Comparison of ENCODE assay signal across 19 cellular contexts in the genomic region with DNA sequence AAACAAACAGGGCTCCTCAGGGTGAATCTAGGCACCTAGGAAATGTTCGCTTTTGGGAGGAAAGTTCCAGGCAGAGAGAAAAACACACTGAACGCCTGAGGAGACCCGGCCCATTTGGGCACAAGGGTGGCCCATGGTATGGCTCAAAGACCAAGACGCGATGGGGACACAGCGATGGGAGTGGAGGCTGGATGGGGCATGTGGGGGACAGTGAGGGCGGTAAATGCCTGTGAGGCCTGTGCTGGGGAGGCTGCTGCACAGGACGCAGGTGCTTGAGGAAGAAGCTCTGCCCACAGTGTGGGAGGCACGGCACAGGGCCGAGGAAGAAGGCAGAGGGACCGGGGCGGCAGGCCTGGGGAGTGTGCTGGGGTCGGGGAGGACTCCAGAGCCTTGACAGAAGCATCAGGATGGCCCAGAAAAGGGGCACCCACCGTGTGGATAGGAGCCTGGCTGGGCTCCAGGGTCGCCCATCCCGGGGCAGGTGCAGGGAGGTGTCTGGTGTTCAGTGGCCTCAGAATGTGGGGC.
"Had no signal": no experiment of that assay in that cellular context is flagged by ENCODE, and none has a peak within 500 bp of the region (broad histone marks: within the 10 kb centered on the region; RNA-seq: fewer than 3 reads in every experiment).

No MANE protein-coding gene starts in this region.

- H3K27me3 Mint-ChIP-seq: activated naive CD8-positive, alpha-beta T cell treated with anti-CD3 and anti-CD28 coated beads, Interleukin-2, amount 50 U/mL, for 24 hours had no signal

- H3K4me3 ChIP-seq: cardiac muscle cell, lung, ovary, prostate gland, stomach, suprapubic skin, tibial nerve had no signal

- H3K36me3 ChIP-seq: cardiac muscle cell, ovary, prostate gland, stomach, suprapubic skin, tibial nerve had no signal

- H3K27me3 ChIP-seq: cardiac muscle cell, ovary, stomach, suprapubic skin, tibial nerve had no signal

- H3K4me1 ChIP-seq: foreskin keratinocyte, prostate gland, stomach, suprapubic skin had no signal

- H3K27ac ChIP-seq: cardiac muscle cell, foreskin keratinocyte, ovary, prostate gland, stomach, suprapubic skin, tibial nerve had no signal

- H3K9me3 Mint-ChIP-seq: activated naive CD4-positive, alpha-beta T cell treated with anti-CD3 and anti-CD28 coated beads for 36 hours; activated naive CD8-positive, alpha-beta T cell treated with anti-CD3 and anti-CD28 coated beads, Interleukin-2, amount 50 U/mL, for 24 hours; activated T-cell treated with anti-CD3 and anti-CD28 coated beads, Interleukin-2, amount 50 U/mL, for 72 hours had no signal

- H3K36me3 Mint-ChIP-seq: naive thymus-derived CD4-positive, alpha-beta T cell had no signal

- ATAC-seq: activated naive CD8-positive, alpha-beta T cell treated with anti-CD3 and anti-CD28 coated beads, Interleukin-2, amount 50 U/mL, for 24 hours; activated T-cell treated with anti-CD3 and anti-CD28 coated beads, Interleukin-2, amount 50 U/mL, for 72 hours; foreskin keratinocyte; left lobe of liver; naive thymus-derived CD4-positive, alpha-beta T cell had no signal

- H3K27ac Mint-ChIP-seq: activated naive CD4-positive, alpha-beta T cell treated with anti-CD3 and anti-CD28 coated beads for 36 hours; activated naive CD8-positive, alpha-beta T cell treated with anti-CD3 and anti-CD28 coated beads, Interleukin-2, amount 50 U/mL, for 24 hours; activated T-cell treated with anti-CD3 and anti-CD28 coated beads, Interleukin-2, amount 50 U/mL, for 72 hours had no signal

- H3K4me3 Mint-ChIP-seq: activated naive CD4-positive, alpha-beta T cell treated with anti-CD3 and anti-CD28 coated beads for 36 hours; activated naive CD8-positive, alpha-beta T cell treated with anti-CD3 and anti-CD28 coated beads, Interleukin-2, amount 50 U/mL, for 24 hours; activated T-cell treated with anti-CD3 and anti-CD28 coated beads, Interleukin-2, amount 50 U/mL, for 72 hours; naive thymus-derived CD4-positive, alpha-beta T cell had no signal

- DNase-seq: activated CD4-positive, alpha-beta T cell treated with anti-CD3 and anti-CD28 coated beads, Interleukin-2, amount 50 U/mL, for 48 hours; activated effector memory CD4-positive, alpha-beta T cell treated with Interleukin-2 at 50 U/mL for 16 hours; activated naive CD4-positive, alpha-beta T cell treated with anti-CD3 and anti-CD28 coated beads for 36 hours; activated naive CD8-positive, alpha-beta T cell treated with anti-CD3 and anti-CD28 coated beads, Interleukin-2, amount 50 U/mL, for 24 hours; activated T-cell treated with anti-CD3 and anti-CD28 coated beads, Interleukin-2, amount 50 U/mL, for 72 hours; effector memory CD4-positive, alpha-beta T cell; foreskin keratinocyte; kidney; naive thymus-derived CD4-positive, alpha-beta T cell; ovary; stimulated activated CD4-positive, alpha-beta T cell treated with anti-CD3 and anti-CD28 coated beads, Interleukin-4, amount 100 ng/mL, for 24 hours; stomach; T-helper 1 cell had no signal

- H3K9me3 ChIP-seq: ovary, prostate gland, stomach, suprapubic skin, tibial nerve had no signal
